18 cellular contexts compared by ENCODE assay signal in genomic region chr2:2114745-2115245, GRCh38.
A peak's percentile ranks its signal among the peaks of the same experiment; 100 is the strongest.
DNase-seq lines count a peak whose midpoint lies in the region; ATAC-seq, FAIRE-seq and TF ChIP-seq lines count a peak whose summit lies in the region.
"Had no signal": no experiment of that assay in that cellular context is flagged by ENCODE, and none has a peak within 500 bp of the region (broad histone marks: within the 10 kb centered on the region; RNA-seq: fewer than 3 reads in every experiment).

No MANE protein-coding gene starts in this region.

- POLR2A ChIA-PET in HepG2 (lab: Yijun Ruan, JAX), result no interaction called here

- no peak overlapping the region for H4K12ac ChIP-seq in trophoblast cell (ENCODE audit: low read depth, low read length)

- in situ Hi-C loops in G401 (cut with HindIII; ENCODE audit: low sequenced_read_pairs), result no loop called here
- in situ Hi-C loops in HepG2 (cut with HindIII; ENCODE audit: extremely low pct_ligation_motif_present, low pct_unique_long_range_greater_than_20kb), result no loop called here

- H4K8ac ChIP-seq in trophoblast cell (ENCODE audit: low read depth, low read length), result no peak overlapping the region

- no peak for TF ChIP-seq RAD21 in HepG2 (CRISPR knock-in tag; IDR thresholded peaks at IDR 0.05)

- peak; percentile 75 for ATAC-seq in HepG2
- ATAC-seq: GM23338 had no signal

- no peak overlapping the region for H2BK120ac ChIP-seq in trophoblast cell (ENCODE audit: insufficient read depth, low read length, poor library complexity)

- no peaks in the 10 kb centered on the region for H3K36me3 Mint-ChIP-seq in progenitor cell of endocrine pancreas (ENCODE audit: insufficient read depth)
- H3K36me3 Mint-ChIP-seq: CD14-positive monocyte; CD4-positive, alpha-beta memory T cell had no signal

- no peaks in the 10 kb centered on the region for H3K9me3 ChIP-seq in HepG2 (ENCODE audit: low read length)
- no peaks in the 10 kb centered on the region for H3K9me3 ChIP-seq in trophoblast cell (ENCODE audit: insufficient read depth, low read depth, low read length)
- H3K9me3 ChIP-seq: BLaER1 had no signal

- TF ChIP-seq CTCF in HepG2 (CRISPR knock-in tag; IDR thresholded peaks at IDR 0.05) (no peak), progenitor cell of endocrine pancreas (IDR thresholded peaks at IDR 0.05; ENCODE audit: unreplicated experiment) (no peak)

- peaks cover 9% of the 10 kb centered on the region for H3K79me1 ChIP-seq in trophoblast cell (ENCODE audit: low read length)

- H3K79me2 ChIP-seq in HepG2 (ENCODE audit: insufficient read depth, low read length) (no peaks in the 10 kb centered on the region), trophoblast cell (ENCODE audit: control insufficient read depth, insufficient read depth, low read length, poor library complexity) (no peaks in the 10 kb centered on the region)

- no peak overlapping the region for H3K27ac ChIP-seq in HepG2 (ENCODE audit: extremely low read length, insufficient read depth, low read length)
- no peak overlapping the region for H3K27ac ChIP-seq in trophoblast cell (ENCODE audit: low read depth, low read length)
- H3K27ac ChIP-seq: BLaER1 had no signal

- no peak overlapping the region for H2AK5ac ChIP-seq in trophoblast cell (ENCODE audit: low read length)

- H4K91ac ChIP-seq in trophoblast cell (ENCODE audit: low read depth, low read length), result no peak overlapping the region

- H3K4me2 ChIP-seq in HepG2 (ENCODE audit: low read depth, low read length), result no peak overlapping the region
- no peak overlapping the region for H3K4me2 ChIP-seq in trophoblast cell (ENCODE audit: low read length)
- H3K4me2 ChIP-seq: BLaER1, GM23338 had no signal

- no peak overlapping the region for H3K18ac ChIP-seq in trophoblast cell (ENCODE audit: low read length)

- H3K27me3 Mint-ChIP-seq in progenitor cell of endocrine pancreas, result peaks cover 25% of the 10 kb centered on the region
- H3K27me3 Mint-ChIP-seq: CD4-positive, alpha-beta memory T cell had no signal

- H3K4ac ChIP-seq in trophoblast cell (ENCODE audit: low read depth, low read length), result no peak overlapping the region

- no peak overlapping the region for H3K23ac ChIP-seq in trophoblast cell (ENCODE audit: low read length)

- H3K4me3 Mint-ChIP-seq in progenitor cell of endocrine pancreas (ENCODE audit: low read depth), result no peak overlapping the region
- H3K4me3 Mint-ChIP-seq: CD14-positive monocyte; CD4-positive, alpha-beta memory T cell; GM23338 had no signal

- H3K27ac Mint-ChIP-seq in progenitor cell of endocrine pancreas, result no peak overlapping the region
- H3K27ac Mint-ChIP-seq: CD4-positive, alpha-beta memory T cell; GM23338 had no signal

- peaks cover 0 to 27% of the 10 kb centered on the region in 2 experiments; a peak in 4 of 5 replicates for H3K27me3 ChIP-seq in HepG2 (ENCODE audit: control insufficient read depth in 1 of 2, insufficient read depth in 2 of 2, low read length in 2 of 2)
- H3K27me3 ChIP-seq in trophoblast cell (ENCODE audit: insufficient read depth, low read length), result no peaks in the 10 kb centered on the region
- H3K27me3 ChIP-seq: BLaER1 had no signal

- CTCF ChIA-PET in HepG2 (lab: Yijun Ruan, JAX; ENCODE audit: low intra/inter-chr PET ratio, low total read pairs), result no interaction called here

- no peaks in the 10 kb centered on the region for H4K20me1 ChIP-seq in HepG2 (ENCODE audit: insufficient read depth, low read length)
- H4K20me1 ChIP-seq: BLaER1 had no signal

- TF ChIP-seq EP300 in HepG2 (IDR thresholded peaks at IDR 0.05; ENCODE audit: low read depth in 2 of 2, low read length in 2 of 2), result no peak
- TF ChIP-seq EP300 in HepG2 (CRISPR knock-in tag; IDR thresholded peaks at IDR 0.05; ENCODE audit: borderline replicate concordance), result no peak

- H3K14ac ChIP-seq in trophoblast cell (ENCODE audit: low read length), result no peak overlapping the region

- no peak overlapping the region for H2BK5ac ChIP-seq in trophoblast cell (ENCODE audit: low read depth, low read length, poor library complexity)

- peak; percentile 54 for DNase-seq in G401 (ENCODE audit: low spot score)
- peak; percentile 33 for DNase-seq in cerebellum (ENCODE audit: low spot score)
- peak; percentile 10 for DNase-seq in HepG2 (ENCODE audit: low spot score)
- DNase-seq in trophoblast cell, result no peak
- DNase-seq in cardiac septum (ENCODE audit: low spot score), result no peak
- DNase-seq in progenitor cell of endocrine pancreas (ENCODE audit: low spot score, unreplicated experiment), result no peak
- no peak for DNase-seq in NCI-H345 treated with DMSO at 0.1 percent for 48 hours (lab: John Stamatoyannopoulos, UW; ENCODE audit: unreplicated experiment)
- DNase-seq: 8988T; CD4-positive, alpha-beta memory T cell; DMS153; DMS79; GF-D8; HCEC 1CT had no signal

- H2AFZ ChIP-seq in HepG2 (ENCODE audit: low read length), result no peak overlapping the region
- H2AFZ ChIP-seq in trophoblast cell (ENCODE audit: insufficient read depth, low read length, poor library complexity), result no peak overlapping the region
- H2AFZ ChIP-seq: GM23338 had no signal

- no peak for TF ChIP-seq POLR2A in HepG2 (IDR thresholded peaks at IDR 0.05; ENCODE audit: insufficient read depth in 1 of 2, low read depth in 2 of 2, low read length in 2 of 2)

- FAIRE-seq in HepG2 (lab: Jason Lieb, UNC), result no peak
- FAIRE-seq: H54, HTR-8/SVneo had no signal

- intact Hi-C loops in HepG2 (cut with micrococcal nuclease; ENCODE audit: unreplicated experiment) (no loop called here), cardiac septum (cut with DNase I) (no loop called here)

- H3K4me1 ChIP-seq in HepG2 (ENCODE audit: insufficient read depth, low read length) (no peaks in the 10 kb centered on the region), trophoblast cell (ENCODE audit: control insufficient read depth in 1 of 2, insufficient read depth in 2 of 2, low read length in 2 of 2) (peaks cover 13 to 21% of the 10 kb centered on the region in 2 experiments)

- H3K4me1 Mint-ChIP-seq in progenitor cell of endocrine pancreas (ENCODE audit: low read depth), result peaks cover 10% of the 10 kb centered on the region
- H3K4me1 Mint-ChIP-seq: CD14-positive monocyte had no signal

- peak overlapping the region; percentile 16 for H2BK12ac ChIP-seq in trophoblast cell (ENCODE audit: low read length)

- H3K9ac ChIP-seq in HepG2 (ENCODE audit: insufficient read depth, low read depth, low read length) (no peak overlapping the region), trophoblast cell (ENCODE audit: low read length) (no peak overlapping the region)
- H3K9ac ChIP-seq: BLaER1 had no signal

- BruUV-seq in HepG2 (replicated peaks; lab: Mats Ljungman, UMichigan), result no TSS peak

- H3K4me3 ChIP-seq in HepG2 (replicated peaks in 1 of 3; ENCODE audit: insufficient read depth in 1 of 3, low read depth in 2 of 3, low read length in 3 of 3), result no peak overlapping the region
- no peak overlapping the region for H3K4me3 ChIP-seq in trophoblast cell (ENCODE audit: low read depth, low read length)
- H3K4me3 ChIP-seq: BLaER1, GM23338 had no signal

- no peaks in the 10 kb centered on the region for H3K9me3 Mint-ChIP-seq in progenitor cell of endocrine pancreas (ENCODE audit: low read depth)
- H3K9me3 Mint-ChIP-seq: CD14-positive monocyte, GM23338 had no signal

- H3K36me3 ChIP-seq in HepG2 (replicated peaks in 1 of 2; ENCODE audit: control insufficient read depth in 1 of 2, insufficient read depth in 2 of 2, low read length in 2 of 2) (no peaks in the 10 kb centered on the region), trophoblast cell (ENCODE audit: control insufficient read depth in 1 of 2, insufficient read depth in 2 of 2, low read length in 2 of 2) (no peaks in the 10 kb centered on the region)
- H3K36me3 ChIP-seq: BLaER1 had no signal

- WGBS in HepG2 (ENCODE audit: low lambda C conversion rate), result 11% methylated on average over 11 of the region's 11 CpGs
- no CpG with 5 or more reads among the region's 11 CpGs for WGBS in trophoblast cell (ENCODE audit: extremely low coverage, insufficient coverage, insufficient read length)

TF ChIP-seq in HepG2, 621 proteins besides CTCF, POLR2A, EP300 and RAD21 (continues in another document):
- TF ChIP-seq ZNF704 (CRISPR knock-in tag; IDR thresholded peaks at IDR 0.05; ENCODE audit: borderline replicate concordance), result no peak
- no peak for TF ChIP-seq ZNF280D (CRISPR knock-in tag; IDR thresholded peaks at IDR 0.05)

Comparison
In these comparisons a context has a peak if more than half of its experiments do, and no peak if none do; other contexts are left out.
1. DNase-seq: peak in G401 (single experiment), cerebellum (single experiment) and HepG2 (single experiment); none in trophoblast cell (0 of 2), cardiac septum (single experiment), progenitor cell of endocrine pancreas (single experiment) and NCI-H345 treated with DMSO at 0.1 percent for 48 hours (single experiment).